ENCODE assay signal across 26 cellular contexts in genomic region chr3:171038342-171038741, GRCh38. TPM values are rescaled to one million over a fixed set of nuclear protein-coding genes. Genes with fewer than 3 reads are reported as not detected.
DNase-seq lines count a peak whose midpoint lies in the region; FAIRE-seq and TF ChIP-seq lines count a peak whose summit lies in the region.
"Had no signal": no experiment of that assay in that cellular context is flagged by ENCODE, and none has a peak within 500 bp of the region (broad histone marks: within the 10 kb centered on the region; RNA-seq: fewer than 3 reads in every experiment).

No MANE protein-coding gene starts in this region.

- H3K36me3 ChIP-seq in mammary epithelial cell (ENCODE audit: insufficient read depth, low read length) (no peaks in the 10 kb centered on the region), bronchial epithelial cell (ENCODE audit: control insufficient read depth, insufficient read depth, low read length) (no peaks in the 10 kb centered on the region), WERI-Rb-1 (no peaks in the 10 kb centered on the region)
- H3K36me3 ChIP-seq: BLaER1, Peyer's patch, SJCRH30 had no signal

- POLR2A ChIA-PET in MCF 10A (lab: Yijun Ruan, JAX) = no interaction called here

- H3K4me1 ChIP-seq in mammary epithelial cell (ENCODE audit: insufficient read depth, low read length) = no peaks in the 10 kb centered on the region
- H3K4me1 ChIP-seq: BLaER1, Peyer's patch, SJCRH30 had no signal

- no peak for FAIRE-seq in bronchial epithelial cell (lab: Jason Lieb, UNC)
- FAIRE-seq: G401.6, GM12892 had no signal

- H3K9me3 Mint-ChIP-seq in MCF 10A (ENCODE audit: unreplicated experiment) = no peaks in the 10 kb centered on the region
- H3K9me3 Mint-ChIP-seq: CD4-positive, alpha-beta T cell had no signal

- in situ Hi-C loops in mammary epithelial cell (cut with MboI; ENCODE audit: low sequenced_read_pairs in 2 of 2) = loop anchor here in 1 of 2 donors (25.0 kb wide), 1 partner anchor 524 kb away; no protein-coding TSS in a partner anchor

- H3K4me2 ChIP-seq in mammary epithelial cell (ENCODE audit: insufficient read depth, low read depth, low read length) = no peak overlapping the region
- H3K4me2 ChIP-seq: BLaER1 had no signal

- H3K4me3 ChIP-seq in mammary epithelial cell (replicated peaks in 1 of 3; ENCODE audit: insufficient read depth in 1 of 3, low read depth in 2 of 3, low read length in 3 of 3) (no peak overlapping the region), bronchial epithelial cell (ENCODE audit: low read depth, low read length) (no peak overlapping the region), WERI-Rb-1 (ENCODE audit: low read depth, low read length) (no peak overlapping the region)
- H3K4me3 ChIP-seq: BLaER1, Peyer's patch, SJCRH30 had no signal

- no peaks in the 10 kb centered on the region for H3K79me2 ChIP-seq in mammary epithelial cell (ENCODE audit: insufficient read depth, low read length)

- H3K4me1 Mint-ChIP-seq in MCF 10A (ENCODE audit: insufficient read depth, unreplicated experiment) = no peaks in the 10 kb centered on the region

- TF ChIP-seq CTCF in mammary epithelial cell (conservative IDR thresholded peaks at IDR 0.05 in 1 of 2, IDR thresholded peaks at IDR 0.05 in 1 of 2; ENCODE audit: extremely low read depth in 1 of 2, insufficient read depth in 1 of 2, low read depth in 1 of 2, low read length in 2 of 2) (no peak), MCF 10A (IDR thresholded peaks at IDR 0.05; ENCODE audit: unreplicated experiment) (no peak), bronchial epithelial cell (IDR thresholded peaks at IDR 0.05; ENCODE audit: insufficient read depth, low read length, severe bottlenecking) (no peak), WERI-Rb-1 (IDR thresholded peaks at IDR 0.05; ENCODE audit: low read depth, low read length) (no peak)

- no peaks in the 10 kb centered on the region for H3K27me3 Mint-ChIP-seq in MCF 10A (ENCODE audit: insufficient read depth, unreplicated experiment)

- peak overlapping the region; percentile 2 for H2AFZ ChIP-seq in mammary epithelial cell (ENCODE audit: low read depth, low read length)

- intact Hi-C loops in mammary epithelial cell (cut with micrococcal nuclease) (no loop called here), MCF 10A (cut with micrococcal nuclease) (no loop called here)

- H3K9ac ChIP-seq in mammary epithelial cell (ENCODE audit: insufficient read depth, low read length) = no peak overlapping the region
- H3K9ac ChIP-seq: BLaER1 had no signal

- no peak overlapping the region for H3K27ac ChIP-seq in mammary epithelial cell (ENCODE audit: insufficient read depth, low read depth, low read length)
- H3K27ac ChIP-seq in WERI-Rb-1 = no peak overlapping the region
- H3K27ac ChIP-seq: BLaER1, HL-60, Peyer's patch, SJCRH30 had no signal

- CTCF ChIA-PET in mammary epithelial cell (lab: Charles Lee; ENCODE audit: low non-redundant PET) (no interaction called here), MCF 10A (lab: Yijun Ruan, JAX) (no interaction called here)

- WGBS in mammary epithelial cell (ENCODE audit: low coverage, missing lambda C conversion rate) = 19% methylated on average over 1 of the region's 1 CpG

- no peak for DNase-seq in mammary epithelial cell
- DNase-seq in MCF 10A (ENCODE audit: unreplicated experiment) = no peak
- DNase-seq in NCI-H1105 treated with DMSO at 0.1 percent for 48 hours (lab: John Stamatoyannopoulos, UW) = peak; percentile 34
- peak; percentile 8 for DNase-seq in bronchial epithelial cell (ENCODE audit: low read depth)
- DNase-seq in iris pigment epithelial cell (ENCODE audit: low read depth) = peak; percentile 38
- no peak for DNase-seq in stimulated activated CD4-positive, alpha-beta T cell treated with anti-CD3 and anti-CD28 coated beads, Interleukin-2, amount 100 ng/mL, for 48 hours
- DNase-seq in WERI-Rb-1 = no peak
- DNase-seq: ACHN; CD4-positive, alpha-beta T cell; COR-L47; GOT3; HCEC 1CT; KG1; NCI-H1092 treated with DMSO at 0.1 percent for 48 hours; NCI-H2029 treated with DMSO at 0.1 percent for 48 hours; NCI-H2171 treated with DMSO at 0.1 percent for 48 hours; NCI-H446 treated with DMSO at 0.1 percent for 48 hours; NCI-H748 treated with DMSO at 0.1 percent for 48 hours; Peyer's patch; SJCRH30 had no signal

- BruUV-seq in mammary epithelial cell (replicated peaks; lab: Mats Ljungman, UMichigan) (no TSS peak), MCF 10A (replicated peaks; lab: Mats Ljungman, UMichigan) (no TSS peak)

- no peaks in the 10 kb centered on the region for H4K20me1 ChIP-seq in mammary epithelial cell (ENCODE audit: insufficient read depth, low read length)
- H4K20me1 ChIP-seq: BLaER1 had no signal

- H3K27ac Mint-ChIP-seq in MCF 10A (ENCODE audit: low read depth, unreplicated experiment) = no peak overlapping the region
- H3K27ac Mint-ChIP-seq: CD4-positive, alpha-beta T cell had no signal

- no peaks in the 10 kb centered on the region for H3K27me3 ChIP-seq in mammary epithelial cell (ENCODE audit: insufficient read depth, low read length)
- H3K27me3 ChIP-seq in bronchial epithelial cell (ENCODE audit: control insufficient read depth, insufficient read depth, low read length) = no peaks in the 10 kb centered on the region
- no peaks in the 10 kb centered on the region for H3K27me3 ChIP-seq in WERI-Rb-1 (ENCODE audit: insufficient read depth, low read depth, severe bottlenecking)
- H3K27me3 ChIP-seq: BLaER1, Peyer's patch, SJCRH30 had no signal

- no peaks in the 10 kb centered on the region for H3K9me3 ChIP-seq in mammary epithelial cell (replicated peaks; ENCODE audit: insufficient read depth, low read length)
- H3K9me3 ChIP-seq in WERI-Rb-1 (ENCODE audit: severe bottlenecking) = no peaks in the 10 kb centered on the region
- H3K9me3 ChIP-seq: BLaER1, Peyer's patch, SJCRH30 had no signal

- H3K36me3 Mint-ChIP-seq in MCF 10A (ENCODE audit: insufficient read depth, unreplicated experiment) = no peaks in the 10 kb centered on the region

- no peak overlapping the region for H3K4me3 Mint-ChIP-seq in MCF 10A (ENCODE audit: unreplicated experiment)
- H3K4me3 Mint-ChIP-seq: CD4-positive, alpha-beta T cell had no signal

- dilution Hi-C loops in mammary epithelial cell (cut with HindIII; ENCODE audit: low sequenced_read_pairs) = no loop called here

RNA-seq across cellular contexts. Expression of gene SLC2A2, which starts 11.8 kb away (rescaled TPM):
- total RNA-seq in mammary epithelial cell (not detected), MCF 10A (2022) (not detected in 2 replicates), bronchial epithelial cell (not detected in 2 replicates)
- not detected for polyA plus RNA-seq in mammary epithelial cell
- polyA minus RNA-seq in mammary epithelial cell = not detected
- total RNA-seq: CD4-positive, alpha-beta T cell; Daoy; OCI-LY7; SJCRH30 had no signal

Comparison
In these comparisons a context has a peak if more than half of its experiments do, and no peak if none do; other contexts are left out.
1. DNase-seq: peak in NCI-H1105 treated with DMSO at 0.1 percent for 48 hours (single experiment), bronchial epithelial cell (single experiment) and iris pigment epithelial cell (single experiment); none in mammary epithelial cell (single experiment), MCF 10A (single experiment), stimulated activated CD4-positive, alpha-beta T cell treated with anti-CD3 and anti-CD28 coated beads, Interleukin-2, amount 100 ng/mL, for 48 hours (0 of 2) and WERI-Rb-1 (single experiment).